11 cellular contexts compared by ENCODE assay signal in genomic region chr9:127300886-127301447, GRCh38.
"Had no signal": no experiment of that assay in that cellular context is flagged by ENCODE, and none has a peak within 500 bp of the region (broad histone marks: within the 10 kb centered on the region; RNA-seq: fewer than 3 reads in every experiment).

No MANE protein-coding gene starts in this region.

- H3K4me3 Mint-ChIP-seq: activated CD4-positive, alpha-beta memory T cell treated with anti-CD3 and anti-CD28 coated beads, Interleukin-2, amount 10 ng/mL, durations not matched to agents 7 days and 5 days; activated CD4-positive, alpha-beta T cell treated with anti-CD3 and anti-CD28 coated beads for 36 hours; effector memory CD8-positive, alpha-beta T cell; immature natural killer cell; natural killer cell treated with Interleukin-12 subunit alpha and Interleukin-12 subunit beta and Interleukin-15 and Interleukin-18, amount 100 ng/mL, for 72 hours had no signal

- DNase-seq: activated CD4-positive, alpha-beta memory T cell treated with anti-CD3 and anti-CD28 coated beads, Interleukin-2, amount 10 ng/mL, durations not matched to agents 7 days and 5 days; activated CD4-positive, alpha-beta T cell treated with anti-CD3 and anti-CD28 coated beads for 36 hours; activated naive CD4-positive, alpha-beta T cell; caudate nucleus; effector memory CD8-positive, alpha-beta T cell; immature natural killer cell; small intestine; T-helper 1 cell had no signal

- H3K9me3 Mint-ChIP-seq: activated CD4-positive, alpha-beta memory T cell treated with anti-CD3 and anti-CD28 coated beads, Interleukin-2, amount 10 ng/mL, durations not matched to agents 7 days and 5 days; effector memory CD8-positive, alpha-beta T cell; immature natural killer cell; natural killer cell treated with Interleukin-12 subunit alpha and Interleukin-12 subunit beta and Interleukin-15 and Interleukin-18, amount 100 ng/mL, for 72 hours had no signal

- ATAC-seq: activated CD4-positive, alpha-beta T cell treated with anti-CD3 and anti-CD28 coated beads for 36 hours; effector memory CD8-positive, alpha-beta T cell; natural killer cell treated with Interleukin-12 subunit alpha and Interleukin-12 subunit beta and Interleukin-15 and Interleukin-18, amount 100 ng/mL, for 72 hours had no signal

- H3K27me3 Mint-ChIP-seq: effector memory CD8-positive, alpha-beta T cell had no signal

- H3K4me1 Mint-ChIP-seq: activated CD4-positive, alpha-beta T cell treated with anti-CD3 and anti-CD28 coated beads for 36 hours had no signal

- FAIRE-seq: small intestine had no signal

- H3K36me3 Mint-ChIP-seq: immature natural killer cell; natural killer cell treated with Interleukin-12 subunit alpha and Interleukin-12 subunit beta and Interleukin-15 and Interleukin-18, amount 100 ng/mL, for 72 hours had no signal

- H3K27ac Mint-ChIP-seq: activated CD4-positive, alpha-beta memory T cell treated with anti-CD3 and anti-CD28 coated beads, Interleukin-2, amount 10 ng/mL, durations not matched to agents 7 days and 5 days; activated CD4-positive, alpha-beta T cell treated with anti-CD3 and anti-CD28 coated beads for 36 hours; effector memory CD8-positive, alpha-beta T cell; immature natural killer cell; natural killer cell treated with Interleukin-12 subunit alpha and Interleukin-12 subunit beta and Interleukin-15 and Interleukin-18, amount 100 ng/mL, for 72 hours had no signal

- H3K27ac ChIP-seq: epithelial cell of prostate, VCaP had no signal
